ENCODE assay signal across 2 cellular contexts in the genomic region with DNA sequence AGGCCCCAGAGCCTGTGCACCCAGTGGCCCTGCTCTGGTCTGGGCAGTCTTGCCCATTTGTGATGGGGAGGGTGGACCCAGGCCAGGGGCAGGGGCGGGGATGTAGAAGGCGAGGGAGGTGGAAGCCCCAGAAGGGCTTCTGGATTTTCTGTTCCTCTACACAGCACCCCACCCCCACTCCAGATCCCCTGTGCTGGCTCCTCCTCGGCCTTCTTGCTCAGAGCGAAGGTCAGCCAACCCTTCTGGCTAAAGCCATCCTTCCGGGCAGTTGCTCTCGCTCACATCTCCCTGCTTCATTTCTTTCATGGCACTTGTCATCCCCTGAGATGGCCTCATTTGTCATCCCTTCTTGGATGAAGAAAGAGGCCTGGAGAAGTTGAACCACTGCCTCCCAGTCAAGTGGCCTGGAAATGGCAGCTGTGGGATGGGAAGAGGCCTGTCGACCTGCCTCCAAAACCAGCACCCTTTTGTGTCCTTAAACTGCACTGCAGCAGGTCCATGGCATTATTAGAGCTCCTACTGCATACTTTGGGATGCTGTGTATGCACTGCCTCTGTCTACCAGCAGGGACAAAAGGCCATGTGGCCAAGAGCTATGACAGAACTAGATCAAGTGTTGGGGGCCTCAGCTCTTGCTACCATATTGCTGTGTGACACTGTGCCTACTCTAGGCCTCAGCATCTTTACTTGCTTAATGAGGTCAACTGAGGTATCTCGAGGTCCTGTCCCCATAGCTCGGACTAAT.
A peak's percentile ranks its signal among the peaks of the same experiment; 100 is the strongest.
TF ChIP-seq lines count a peak whose summit lies in the region.

No MANE protein-coding gene starts in this region.

TF ChIP-seq in HepG2, 621 proteins besides CTCF, POLR2A, EP300 and RAD21:
- TF ChIP-seq ZBTB7B (CRISPR knock-in tag; IDR thresholded peaks at IDR 0.05) (no peak), BHLHE40 (IDR thresholded peaks at IDR 0.05; ENCODE audit: low read length) (no peak), PHF8 (CRISPR knock-in tag; IDR thresholded peaks at IDR 0.05) (no peak), MED1 (CRISPR knock-in tag; IDR thresholded peaks at IDR 0.05) (no peak), ZNF746 (CRISPR knock-in tag; IDR thresholded peaks at IDR 0.05) (no peak), ZEB1 (IDR thresholded peaks at IDR 0.05; ENCODE audit: insufficient replicate concordance, low read depth) (no peak), KDM2A (CRISPR knock-in tag; IDR thresholded peaks at IDR 0.05; ENCODE audit: borderline replicate concordance, low read depth) (no peak), SRY (CRISPR knock-in tag; IDR thresholded peaks at IDR 0.05) (no peak), ZFP36 (IDR thresholded peaks at IDR 0.05; ENCODE audit: borderline replicate concordance, low read depth, low read length, partially characterized antibody) (no peak), ZNF20 (CRISPR knock-in tag; IDR thresholded peaks at IDR 0.05) (no peak), SETDB1 (CRISPR knock-in tag; IDR thresholded peaks at IDR 0.05; ENCODE audit: borderline replicate concordance) (no peak), ZNF556 (CRISPR knock-in tag; IDR thresholded peaks at IDR 0.05; ENCODE audit: borderline replicate concordance) (no peak), ZNF12 (CRISPR knock-in tag; IDR thresholded peaks at IDR 0.05) (no peak), TAF15 (IDR thresholded peaks at IDR 0.05; ENCODE audit: low read depth, low read length, poor library complexity, severe bottlenecking) (no peak), ZFY (CRISPR knock-in tag; IDR thresholded peaks at IDR 0.05) (no peak)
- TF ChIP-seq, protein P1, sequence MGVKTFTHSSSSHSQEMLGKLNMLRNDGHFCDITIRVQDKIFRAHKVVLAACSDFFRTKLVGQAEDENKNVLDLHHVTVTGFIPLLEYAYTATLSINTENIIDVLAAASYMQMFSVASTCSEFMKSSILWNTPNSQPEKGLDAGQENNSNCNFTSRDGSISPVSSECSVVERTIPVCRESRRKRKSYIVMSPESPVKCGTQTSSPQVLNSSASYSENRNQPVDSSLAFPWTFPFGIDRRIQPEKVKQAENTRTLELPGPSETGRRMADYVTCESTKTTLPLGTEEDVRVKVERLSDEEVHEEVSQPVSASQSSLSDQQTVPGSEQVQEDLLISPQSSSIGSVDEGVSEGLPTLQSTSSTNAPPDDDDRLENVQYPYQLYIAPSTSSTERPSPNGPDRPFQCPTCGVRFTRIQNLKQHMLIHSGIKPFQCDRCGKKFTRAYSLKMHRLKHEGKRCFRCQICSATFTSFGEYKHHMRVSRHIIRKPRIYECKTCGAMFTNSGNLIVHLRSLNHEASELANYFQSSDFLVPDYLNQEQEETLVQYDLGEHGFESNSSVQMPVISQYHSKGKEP (CRISPR knock-in tag; IDR thresholded peaks at IDR 0.05) = no peak
- TF ChIP-seq, protein P2, sequence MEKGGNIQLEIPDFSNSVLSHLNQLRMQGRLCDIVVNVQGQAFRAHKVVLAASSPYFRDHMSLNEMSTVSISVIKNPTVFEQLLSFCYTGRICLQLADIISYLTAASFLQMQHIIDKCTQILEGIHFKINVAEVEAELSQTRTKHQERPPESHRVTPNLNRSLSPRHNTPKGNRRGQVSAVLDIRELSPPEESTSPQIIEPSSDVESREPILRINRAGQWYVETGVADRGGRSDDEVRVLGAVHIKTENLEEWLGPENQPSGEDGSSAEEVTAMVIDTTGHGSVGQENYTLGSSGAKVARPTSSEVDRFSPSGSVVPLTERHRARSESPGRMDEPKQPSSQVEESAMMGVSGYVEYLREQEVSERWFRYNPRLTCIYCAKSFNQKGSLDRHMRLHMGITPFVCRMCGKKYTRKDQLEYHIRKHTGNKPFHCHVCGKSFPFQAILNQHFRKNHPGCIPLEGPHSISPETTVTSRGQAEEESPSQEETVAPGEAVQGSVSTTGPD (CRISPR knock-in tag; IDR thresholded peaks at IDR 0.05) = no peak
TF ChIP-seq in HepG2: peak in this region for 0.

TF ChIP-seq in liver, 16 proteins besides CTCF, POLR2A, EP300 and RAD21:
- no peak for TF ChIP-seq TAF1 (conservative IDR thresholded peaks at IDR 0.05)
- TF ChIP-seq NR2F2 (IDR thresholded peaks at IDR 0.05) = peak; percentile 38
